Comparison of ENCODE assay signal across 1 cellular context in genomic region chr7:148704189-148704588, GRCh38.
TF ChIP-seq lines count a peak whose summit lies in the region.

No MANE protein-coding gene starts in this region.

TF ChIP-seq in GM23338, 12 proteins besides CTCF, POLR2A, EP300 and RAD21 (continued from another document):
- TF ChIP-seq ZNF462 (CRISPR knock-in tag; IDR thresholded peaks at IDR 0.05) (no peak), EZH2phosphoT487 (IDR thresholded peaks at IDR 0.05; ENCODE audit: unreplicated experiment) (no peak), ZNF114 (CRISPR knock-in tag; IDR thresholded peaks at IDR 0.05) (no peak)
